ENCODE assay signal across 24 cellular contexts in the genomic region with DNA sequence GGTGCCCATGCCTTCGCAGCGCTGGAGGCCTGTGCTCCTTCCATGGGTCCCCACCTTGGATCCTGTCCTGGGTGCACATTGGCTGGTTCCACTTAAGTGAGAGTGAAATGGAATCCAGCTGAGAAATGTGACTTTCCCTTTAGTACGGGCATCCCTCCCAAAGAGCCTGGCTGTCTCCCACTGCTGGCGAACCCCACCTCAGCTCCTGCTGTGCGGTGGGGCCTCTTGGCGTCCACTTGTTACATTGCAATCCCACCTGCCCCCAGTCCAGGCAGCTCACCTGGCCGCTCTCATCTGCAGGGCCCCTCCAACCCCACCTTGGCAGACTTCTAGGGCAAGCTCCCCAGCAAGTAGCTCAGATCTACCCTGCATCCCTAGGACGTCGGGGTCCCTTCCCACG. TPM values are rescaled to one million over a fixed set of nuclear protein-coding genes. Genes with fewer than 3 reads are reported as not detected.
"Had no signal": no experiment of that assay in that cellular context is flagged by ENCODE, and none has a peak within 500 bp of the region (broad histone marks: within the 10 kb centered on the region; RNA-seq: fewer than 3 reads in every experiment).

No MANE protein-coding gene starts in this region.

- H3K27ac ChIP-seq: SJSA1, SK-N-MC had no signal

- ATAC-seq: HepG2 had no signal

- H3K9me3 ChIP-seq: MG63, SJSA1 had no signal

- H3K4me1 ChIP-seq: SJSA1 had no signal

- H3K4me3 ChIP-seq: MG63, SJSA1, SK-N-MC had no signal

- H3K27me3 ChIP-seq: MG63 had no signal

- DNase-seq: IMR-90, Karpas-422, KG1, MG63, NCI-H1092, NCI-H1105 treated with DMSO at 0.1 percent for 48 hours, NCI-H1417 treated with DMSO at 0.1 percent for 48 hours, NCI-H146, NCI-H1694 treated with DMSO at 0.1 percent for 48 hours, NCI-H1930, NCI-H2081, NCI-H2107, NCI-H2227 treated with DMSO at 0.1 percent for 48 hours, NCI-H524 treated with DMSO at 0.1 percent for 48 hours, NCI-H69, NCI-H774, Right ventricle myocardium superior, RPMI8226, SIG-M5 had no signal

- H3K36me3 ChIP-seq: MG63, SJSA1 had no signal

RNA-seq across cellular contexts. Expression of gene SLC35G4, which starts 44.1 kb away (rescaled TPM):
- total RNA-seq: HepG2, HT1080, IMR-90, NCI-H460, Right ventricle myocardium superior, SJSA1 had no signal
- polyA plus RNA-seq: HepG2, IMR-90 had no signal
